Comparison of ENCODE assay signal across 9 cellular contexts in the genomic region with DNA sequence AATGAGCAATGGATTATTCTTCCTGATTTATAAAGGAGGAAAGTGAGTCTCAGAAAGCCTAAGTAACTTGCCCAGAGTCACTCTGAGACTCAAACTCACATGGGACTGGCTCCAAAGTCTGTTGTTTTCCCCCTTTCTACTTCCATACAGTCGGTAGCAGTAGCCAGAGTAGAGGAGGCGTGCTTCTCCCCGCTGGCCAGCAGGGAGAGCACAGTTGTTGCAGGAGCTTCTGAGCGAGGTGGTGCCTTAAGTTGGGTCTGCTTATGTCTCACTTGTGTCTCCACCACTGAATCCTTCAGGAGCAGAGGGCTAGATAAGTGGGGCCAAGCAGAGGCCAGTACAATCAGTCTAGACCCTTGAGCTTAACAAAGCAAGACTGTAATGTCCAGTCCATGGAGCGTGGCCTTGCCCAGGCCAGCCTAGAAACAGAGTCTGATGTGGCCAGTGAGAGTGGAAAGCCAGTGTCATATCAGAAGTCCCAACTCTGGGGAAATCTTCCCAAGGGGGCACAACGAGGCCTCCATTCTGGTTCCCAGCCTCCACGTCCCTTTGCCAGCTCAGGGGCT.
DNase-seq lines count a peak whose midpoint lies in the region; ATAC-seq and TF ChIP-seq lines count a peak whose summit lies in the region.
"Had no signal": no experiment of that assay in that cellular context is flagged by ENCODE, and none has a peak within 500 bp of the region (broad histone marks: within the 10 kb centered on the region; RNA-seq: fewer than 3 reads in every experiment).

No MANE protein-coding gene starts in this region.

- H3K27me3 ChIP-seq in left ventricle myocardium inferior (ENCODE audit: low read depth) (peaks cover 4% of the 10 kb centered on the region), right atrium auricular region (no peaks in the 10 kb centered on the region), Panc1 (ENCODE audit: control insufficient read depth, insufficient read depth, low read length) (no peaks in the 10 kb centered on the region), aorta (ENCODE audit: control insufficient read depth in 1 of 2, insufficient read depth in 2 of 2, low read length in 1 of 2) (no peaks in the 10 kb centered on the region)

- H3K4me3 ChIP-seq in left ventricle myocardium inferior: no peak overlapping the region
- no peak overlapping the region for H3K4me3 ChIP-seq in right atrium auricular region
- H3K4me3 ChIP-seq in Panc1 (ENCODE audit: low read depth in 2 of 2, low read length in 2 of 2): no peak overlapping the region
- H3K4me3 ChIP-seq in aorta (ENCODE audit: low read length in 2 of 2): no peak overlapping the region
- H3K4me3 ChIP-seq: SK-N-MC had no signal

- intact Hi-C loops in left ventricle myocardium inferior (cut with micrococcal nuclease): no loop called here
- intact Hi-C loops in Panc1 (cut with micrococcal nuclease; ENCODE audit: unreplicated experiment): no loop called here
- intact Hi-C loops in aorta (cut with DNase I): no loop called here

- in situ Hi-C loops in Panc1 (cut with HindIII; ENCODE audit: low pct_unique_long_range_greater_than_20kb, low sequenced_read_pairs): no loop called here

- 68 to 71% methylated on average over 7 of the region's 7 CpGs for WGBS in aorta, 2 donors

- H3K36me3 ChIP-seq in left ventricle myocardium inferior (no peaks in the 10 kb centered on the region), right atrium auricular region (no peaks in the 10 kb centered on the region), Panc1 (ENCODE audit: control insufficient read depth, insufficient read depth, low read length) (no peaks in the 10 kb centered on the region), aorta (ENCODE audit: control insufficient read depth in 1 of 2, insufficient read depth in 2 of 2, low read length in 1 of 2) (no peaks in the 10 kb centered on the region)

- H3K9me3 ChIP-seq in left ventricle myocardium inferior (replicated peaks): no peaks in the 10 kb centered on the region
- no peaks in the 10 kb centered on the region for H3K9me3 ChIP-seq in right atrium auricular region
- no peaks in the 10 kb centered on the region for H3K9me3 ChIP-seq in Panc1 (ENCODE audit: control insufficient read depth, insufficient read depth, low read depth, low read length)
- no peaks in the 10 kb centered on the region for H3K9me3 ChIP-seq in aorta (ENCODE audit: control insufficient read depth, low read length)

- DNase-seq in left ventricle myocardium inferior: no peak
- no peak for DNase-seq in right atrium auricular region (ENCODE audit: low spot score)
- no peak for DNase-seq in Panc1 (ENCODE audit: low read depth, low spot score)
- DNase-seq in hepatic stellate cell (ENCODE audit: low spot score): peak; percentile 24
- no peak for DNase-seq in aorta
- no peak for DNase-seq in kidney glomerular epithelial cell (lab: John Stamatoyannopoulos, UW)
- DNase-seq in amygdala (lab: John Stamatoyannopoulos, UW): no peak

- ATAC-seq in Panc1 (0 out of 2 replicates have a peak, but pooled peaks have one; percentile 65), aorta (ENCODE audit: low FRiP score) (peak; percentile 53), HG02678 (IDR thresholded peaks at IDR 0.05; ENCODE audit: unreplicated experiment) (no peak)

- CTCF ChIA-PET in Panc1 (lab: Charles Lee): interaction anchor here (1.1 kb wide), 1 partner anchor 21 kb away, joined by 4 read pairs; no protein-coding TSS in a partner anchor

- POLR2A ChIA-PET in Panc1 (lab: Charles Lee): no interaction called here

- no TSS peak for BruUV-seq in Panc1 (replicated peaks; lab: Mats Ljungman, UMichigan)

- TF ChIP-seq CTCF in left ventricle myocardium inferior (IDR thresholded peaks at IDR 0.05; ENCODE audit: borderline replicate concordance) (peak; percentile 37), right atrium auricular region (IDR thresholded peaks at IDR 0.05) (peak in 1 of 2 donors; percentile 42), Panc1 (IDR thresholded peaks at IDR 0.05) (peak; percentile 49)

- H3K27ac ChIP-seq in left ventricle myocardium inferior (replicated peaks) (peak overlapping the region; percentile 80), right atrium auricular region (no peak overlapping the region), Panc1 (ENCODE audit: low read length) (no peak overlapping the region), aorta (ENCODE audit: low read depth in 1 of 2, low read length in 2 of 2) (no peak overlapping the region)
- H3K27ac ChIP-seq: SK-N-MC had no signal

- H3K4me1 ChIP-seq in left ventricle myocardium inferior: peaks cover 41% of the 10 kb centered on the region
- H3K4me1 ChIP-seq in right atrium auricular region: peaks cover 0 to 20% of the 10 kb centered on the region in 2 donors
- no peaks in the 10 kb centered on the region for H3K4me1 ChIP-seq in Panc1 (ENCODE audit: control insufficient read depth, insufficient read depth, low read length)
- H3K4me1 ChIP-seq in aorta (ENCODE audit: control insufficient read depth in 1 of 2, insufficient read depth in 2 of 2, low read length in 2 of 2): no peaks in the 10 kb centered on the region
